In the genomic region with DNA sequence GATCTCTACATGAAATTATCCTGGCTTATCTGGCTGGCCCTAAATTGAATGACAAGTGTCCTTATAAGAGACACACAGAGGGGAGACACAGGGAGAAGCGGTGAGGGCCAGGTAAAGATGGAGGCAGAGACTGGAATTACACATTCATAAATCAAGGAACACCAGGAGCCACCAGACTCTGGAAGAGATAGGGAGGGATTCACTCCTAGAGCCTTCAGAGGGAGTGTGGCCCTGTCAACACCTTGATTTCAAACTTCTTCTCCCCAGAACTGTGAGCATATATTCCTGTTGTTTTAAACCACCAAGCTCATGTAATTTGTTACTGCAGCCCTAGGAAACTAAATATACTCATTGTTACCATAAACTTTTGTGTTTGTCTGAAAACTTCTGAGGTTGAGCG, we compare ENCODE assay signal across 14 cellular contexts.
A peak's percentile ranks its signal among the peaks of the same experiment; 100 is the strongest.
DNase-seq lines count a peak whose midpoint lies in the region; ATAC-seq, FAIRE-seq and TF ChIP-seq lines count a peak whose summit lies in the region.
"Had no signal": no experiment of that assay in that cellular context is flagged by ENCODE, and none has a peak within 500 bp of the region (broad histone marks: within the 10 kb centered on the region; RNA-seq: fewer than 3 reads in every experiment).

No MANE protein-coding gene starts in this region.

- H4K20me1 ChIP-seq in mammary epithelial cell (ENCODE audit: insufficient read depth, low read length) (no peaks in the 10 kb centered on the region), K562 (replicated peaks; ENCODE audit: control insufficient read depth, insufficient read depth, low read length) (no peaks in the 10 kb centered on the region)
- H4K20me1 ChIP-seq: BLaER1 had no signal

- no peak for TF ChIP-seq EP300 in K562 (IDR thresholded peaks at IDR 0.05; ENCODE audit: low read length)

- H3K9ac ChIP-seq in mammary epithelial cell (ENCODE audit: insufficient read depth, low read length) (no peak overlapping the region), K562 (ENCODE audit: insufficient read depth in 1 of 2, low read depth in 2 of 2, low read length in 2 of 2) (no peak overlapping the region)
- H3K9ac ChIP-seq: BLaER1 had no signal

- H3K4me3 ChIP-seq in mammary epithelial cell (replicated peaks in 1 of 3; ENCODE audit: insufficient read depth in 1 of 3, low read depth in 2 of 3, low read length in 3 of 3) (no peak overlapping the region), K562 (no peak overlapping the region)
- H3K4me3 ChIP-seq: BLaER1 had no signal

- 0 out of 3 replicates have a peak, but pooled peaks have one; percentile 13 for ATAC-seq in K562

- H3K9me3 Mint-ChIP-seq in MCF 10A (ENCODE audit: unreplicated experiment): no peaks in the 10 kb centered on the region
- H3K9me3 Mint-ChIP-seq in mesothelial cell of epicardium: no peaks in the 10 kb centered on the region
- H3K9me3 Mint-ChIP-seq: CD4-positive, CD25-positive, alpha-beta regulatory T cell had no signal

- 90% methylated on average over 2 of the region's 2 CpGs for WGBS in mammary epithelial cell (ENCODE audit: low coverage, missing lambda C conversion rate)
- WGBS in K562 (ENCODE audit: insufficient coverage, low coverage, missing lambda C conversion rate): 44% methylated on average over 2 of the region's 2 CpGs

- H3K27ac ChIP-seq in mammary epithelial cell (ENCODE audit: insufficient read depth, low read depth, low read length): no peak overlapping the region
- no peak overlapping the region for H3K27ac ChIP-seq in K562 (ENCODE audit: extremely low read depth, low read depth, low read length)
- H3K27ac ChIP-seq: 22Rv1, BLaER1 had no signal

- no peak overlapping the region for H3K4me2 ChIP-seq in mammary epithelial cell (ENCODE audit: insufficient read depth, low read depth, low read length)
- H3K4me2 ChIP-seq in K562 (ENCODE audit: insufficient read depth, low read length): no peak overlapping the region
- H3K4me2 ChIP-seq: BLaER1 had no signal

- DNase-seq in MCF 10A (ENCODE audit: unreplicated experiment) (no peak), mammary epithelial cell (no peak), K562 (ENCODE audit: extremely low read depth in 1 of 4, low spot score in 3 of 4) (no peak), mesothelial cell of epicardium (ENCODE audit: low spot score in 2 of 2, unreplicated experiment in 2 of 2) (no peak), HUDEP-2 (lab: John Stamatoyannopoulos, UW; ENCODE audit: unreplicated experiment in 76 of 76) (no peak), DMS 273 (lab: John Stamatoyannopoulos, UW; ENCODE audit: unreplicated experiment) (no peak)
- no peak for DNase-seq in activated CD4-positive, alpha-beta T cell treated with anti-CD3 and anti-CD28 coated beads for 1 hour
- no peak for DNase-seq in central memory CD4-positive, alpha-beta T cell
- DNase-seq: AML-193; CD4-positive, CD25-positive, alpha-beta regulatory T cell; DMS 273 treated with DMSO at 0.1 percent for 48 hours had no signal

- H3K36me3 Mint-ChIP-seq in MCF 10A (ENCODE audit: insufficient read depth, unreplicated experiment) (peaks cover 4% of the 10 kb centered on the region), mesothelial cell of epicardium (no peaks in the 10 kb centered on the region)
- H3K36me3 Mint-ChIP-seq: CD4-positive, CD25-positive, alpha-beta regulatory T cell had no signal

- H3K79me2 ChIP-seq in mammary epithelial cell (ENCODE audit: insufficient read depth, low read length) (no peaks in the 10 kb centered on the region), K562 (ENCODE audit: control insufficient read depth, insufficient read depth, low read length) (no peaks in the 10 kb centered on the region)

- CTCF ChIA-PET in MCF 10A (lab: Yijun Ruan, JAX) (interaction anchor here (0.6 kb wide), 1 partner anchor 1127 kb away, joined by 3 read pairs; no protein-coding TSS in a partner anchor), mammary epithelial cell (lab: Charles Lee; ENCODE audit: low non-redundant PET) (no interaction called here), K562 (lab: Yijun Ruan, JAX; ENCODE audit: low intra/inter-chr PET ratio) (no interaction called here)

- H3K4me1 ChIP-seq in mammary epithelial cell (ENCODE audit: insufficient read depth, low read length) (peaks cover 26% of the 10 kb centered on the region), K562 (replicated peaks in 1 of 2; ENCODE audit: control insufficient read depth in 2 of 2, insufficient read depth in 2 of 2, low read length in 2 of 2) (peaks cover 10 to 18% of the 10 kb centered on the region in 2 experiments)

- H3K27me3 ChIP-seq in mammary epithelial cell (ENCODE audit: insufficient read depth, low read length) (no peaks in the 10 kb centered on the region), K562 (ENCODE audit: control insufficient read depth in 2 of 2, insufficient read depth in 2 of 2, low read length in 2 of 2) (no peaks in the 10 kb centered on the region)
- H3K27me3 ChIP-seq: BLaER1 had no signal

- H3K36me3 ChIP-seq in mammary epithelial cell (ENCODE audit: insufficient read depth, low read length) (no peaks in the 10 kb centered on the region), K562 (ENCODE audit: control insufficient read depth, insufficient read depth, low read length) (no peaks in the 10 kb centered on the region; the same call in 2 of the 3 replicates)
- H3K36me3 ChIP-seq: BLaER1 had no signal

- TF ChIP-seq POLR2A in K562 (conservative IDR thresholded peaks at IDR 0.05): no peak

- no peak overlapping the region for H3K4me3 Mint-ChIP-seq in MCF 10A (ENCODE audit: unreplicated experiment)
- H3K4me3 Mint-ChIP-seq in mesothelial cell of epicardium: no peak overlapping the region
- H3K4me3 Mint-ChIP-seq: CD4-positive, CD25-positive, alpha-beta regulatory T cell had no signal

- H2AFZ ChIP-seq in mammary epithelial cell (ENCODE audit: low read depth, low read length) (no peak overlapping the region), K562 (ENCODE audit: low read depth, low read length) (no peak overlapping the region)

- no peaks in the 10 kb centered on the region for H3K9me1 ChIP-seq in K562 (ENCODE audit: control insufficient read depth, insufficient read depth, low read length)

- TF ChIP-seq CTCF in MCF 10A (IDR thresholded peaks at IDR 0.05; ENCODE audit: unreplicated experiment) (no peak), mammary epithelial cell (conservative IDR thresholded peaks at IDR 0.05 in 1 of 2, IDR thresholded peaks at IDR 0.05 in 1 of 2; ENCODE audit: extremely low read depth in 1 of 2, insufficient read depth in 1 of 2, low read depth in 1 of 2, low read length in 2 of 2) (no peak), K562 (IDR thresholded peaks at IDR 0.05 in 2 of 3, conservative IDR thresholded peaks at IDR 0.05 in 1 of 3; ENCODE audit: insufficient read depth in 2 of 3, low read depth in 1 of 3, low read length in 3 of 3) (no peak), mesothelial cell of epicardium (IDR thresholded peaks at IDR 0.05; ENCODE audit: unreplicated experiment) (no peak)

- H3K27me3 Mint-ChIP-seq in MCF 10A (ENCODE audit: insufficient read depth, unreplicated experiment) (no peaks in the 10 kb centered on the region), mesothelial cell of epicardium (ENCODE audit: low read depth) (no peaks in the 10 kb centered on the region)

- no peak for FAIRE-seq in K562 (lab: Jason Lieb, UNC)
- FAIRE-seq: H54 had no signal

- H3K4me1 Mint-ChIP-seq in MCF 10A (ENCODE audit: insufficient read depth, unreplicated experiment): peaks cover 34% of the 10 kb centered on the region
- H3K4me1 Mint-ChIP-seq in mesothelial cell of epicardium: peaks cover 45% of the 10 kb centered on the region
- H3K4me1 Mint-ChIP-seq: CD4-positive, CD25-positive, alpha-beta regulatory T cell had no signal

- dilution Hi-C loops in mammary epithelial cell (cut with HindIII; ENCODE audit: low sequenced_read_pairs): no loop called here

- BruUV-seq in MCF 10A (replicated peaks; lab: Mats Ljungman, UMichigan): no TSS peak
- no TSS peak for BruUV-seq in mammary epithelial cell (replicated peaks; lab: Mats Ljungman, UMichigan)
- no TSS peak for BruUV-seq in K562 (replicated peaks; lab: Mats Ljungman, UMichigan)

- POLR2A ChIA-PET in MCF 10A (lab: Yijun Ruan, JAX): interaction anchor here (0.7 to 1.3 kb wide), 4 partner anchors 36 to 183 kb away, joined by 3 read pairs; no protein-coding TSS in a partner anchor
- POLR2A ChIA-PET in K562 (lab: Yijun Ruan, JAX): no interaction called here

- H3K9me3 ChIP-seq in mammary epithelial cell (replicated peaks; ENCODE audit: insufficient read depth, low read length) (no peaks in the 10 kb centered on the region), K562 (replicated peaks; ENCODE audit: control insufficient read depth, insufficient read depth, low read depth, low read length) (no peaks in the 10 kb centered on the region)
- H3K9me3 ChIP-seq: BLaER1 had no signal

- in situ Hi-C loops in mammary epithelial cell (cut with MboI; ENCODE audit: low sequenced_read_pairs in 2 of 2) (no loop called here), K562 (cut with MboI) (no loop called here)

- H3K27ac Mint-ChIP-seq in MCF 10A (ENCODE audit: low read depth, unreplicated experiment) (peak overlapping the region; percentile 81), mesothelial cell of epicardium (peak overlapping the region; percentile 77)
- H3K27ac Mint-ChIP-seq: CD4-positive, CD25-positive, alpha-beta regulatory T cell had no signal

- intact Hi-C loops in MCF 10A (cut with micrococcal nuclease): no loop called here
- intact Hi-C loops in mammary epithelial cell (cut with micrococcal nuclease): loop anchor here (1.0 to 2.0 kb wide), 2 partner anchors 18 to 193 kb away; a partner anchor contains a TSS
- intact Hi-C loops in K562 (cut with micrococcal nuclease): no loop called here

- TF ChIP-seq RAD21 in K562 (CRISPR knock-in tag; conservative IDR thresholded peaks at IDR 0.05 in 1 of 2, IDR thresholded peaks at IDR 0.05 in 1 of 2): no peak

TF ChIP-seq in K562, 482 proteins besides CTCF, POLR2A, EP300 and RAD21:
- TF ChIP-seq MEIS2 (IDR thresholded peaks at IDR 0.05; ENCODE audit: partially characterized antibody): peak; percentile 17
- TF ChIP-seq TBP (optimal IDR thresholded peaks at IDR 0.05; ENCODE audit: low read depth, low read length): no peak
